26 cellular contexts compared by ENCODE assay signal in genomic region chr2:13195270-13195669, GRCh38.
"Had no signal": no experiment of that assay in that cellular context is flagged by ENCODE, and none has a peak within 500 bp of the region (broad histone marks: within the 10 kb centered on the region; RNA-seq: fewer than 3 reads in every experiment).

No MANE protein-coding gene starts in this region.

- H3K36me3 Mint-ChIP-seq: naive thymus-derived CD8-positive, alpha-beta T cell; stimulated activated naive B cell treated with anti-CD40 and anti-IgM and Interleukin-4, amounts not matched to agents 10 μg/mL and 1 μg/mL and 100 μg/mL, for 72 hours had no signal

- H3K4me3 Mint-ChIP-seq: naive thymus-derived CD8-positive, alpha-beta T cell; nephron; neural crest cell; stimulated activated naive B cell treated with anti-CD40 and anti-IgM and Interleukin-4, amounts not matched to agents 10 μg/mL and 1 μg/mL and 100 μg/mL, for 72 hours had no signal

- ATAC-seq: left colon; left lung; lower lobe of right lung; naive thymus-derived CD8-positive, alpha-beta T cell; right lobe of liver; stimulated activated naive B cell treated with anti-CD40 and anti-IgM and Interleukin-4, amounts not matched to agents 10 μg/mL and 1 μg/mL and 100 μg/mL, for 72 hours; stimulated activated naive CD8-positive, alpha-beta T cell treated with anti-CD3 and anti-CD28 coated beads, Interleukin-15, Interleukin-2, amounts not matched to agents 100 U/mL and 50 U/mL, for 24 hours had no signal

- H3K27ac Mint-ChIP-seq: naive thymus-derived CD8-positive, alpha-beta T cell; nephron; progenitor cell of endocrine pancreas; stimulated activated naive B cell treated with anti-CD40 and anti-IgM and Interleukin-4, amounts not matched to agents 10 μg/mL and 1 μg/mL and 100 μg/mL, for 72 hours had no signal

- H3K9me3 ChIP-seq: left lung, lower lobe of right lung, right atrium auricular region, right lobe of liver, stomach, testis, thyroid gland, transverse colon, upper lobe of left lung, vagina had no signal

- H3K9me3 Mint-ChIP-seq: naive thymus-derived CD8-positive, alpha-beta T cell; nephron; neural crest cell; stimulated activated naive B cell treated with anti-CD40 and anti-IgM and Interleukin-4, amounts not matched to agents 10 μg/mL and 1 μg/mL and 100 μg/mL, for 72 hours had no signal

- H3K4me1 Mint-ChIP-seq: naive thymus-derived CD8-positive, alpha-beta T cell; nephron; neural crest cell; stimulated activated naive B cell treated with anti-CD40 and anti-IgM and Interleukin-4, amounts not matched to agents 10 μg/mL and 1 μg/mL and 100 μg/mL, for 72 hours had no signal

- H3K27me3 Mint-ChIP-seq: progenitor cell of endocrine pancreas; stimulated activated naive B cell treated with anti-CD40 and anti-IgM and Interleukin-4, amounts not matched to agents 10 μg/mL and 1 μg/mL and 100 μg/mL, for 72 hours had no signal

- H3K27me3 ChIP-seq: hepatocyte, left lung, right atrium auricular region, right lobe of liver, stomach, testis, thyroid gland, transverse colon, upper lobe of left lung, vagina had no signal

- DNase-seq: left colon; left lung; lower lobe of right lung; mammary epithelial cell; mesenchymal stem cell; naive thymus-derived CD8-positive, alpha-beta T cell; nucleus accumbens; right lobe of liver; stimulated activated CD4-positive, alpha-beta T cell treated with anti-CD3 and anti-CD28 coated beads, Interleukin-12 subunit alpha, Interleukin-12 subunit beta, amount 100 ng/mL, for 4 hours; stimulated activated CD4-positive, alpha-beta T cell treated with anti-CD3 and anti-CD28 coated beads, Interleukin-15, amount 100 ng/mL, for 24 hours; stimulated activated CD4-positive, alpha-beta T cell treated with anti-CD3 and anti-CD28 coated beads, Interleukin-2, amount 100 ng/mL, for 24 hours; stimulated activated CD4-positive, alpha-beta T cell treated with anti-CD3 and anti-CD28 coated beads, Interleukin-4, amount 100 ng/mL, for 1 hour; stimulated activated naive B cell treated with anti-CD40 and anti-IgM and Interleukin-4, amounts not matched to agents 10 μg/mL and 1 μg/mL and 100 μg/mL, for 72 hours; stimulated activated naive CD8-positive, alpha-beta T cell treated with anti-CD3 and anti-CD28 coated beads, Interleukin-15, Interleukin-2, amounts not matched to agents 100 U/mL and 50 U/mL, for 24 hours; stomach; testis; thyroid gland; transverse colon; upper lobe of left lung had no signal

- FAIRE-seq: keratinocyte had no signal

- H3K27ac ChIP-seq: hepatocyte, left lung, lower lobe of right lung, right atrium auricular region, right lobe of liver, stomach, testis, thyroid gland, transverse colon, upper lobe of left lung, vagina had no signal

- H3K36me3 ChIP-seq: left lung, lower lobe of right lung, right atrium auricular region, right lobe of liver, stomach, thyroid gland, transverse colon, upper lobe of left lung, vagina had no signal

- H3K4me3 ChIP-seq: hepatocyte, left lung, lower lobe of right lung, right atrium auricular region, right lobe of liver, stomach, testis, thyroid gland, transverse colon, upper lobe of left lung, vagina had no signal

- H3K4me1 ChIP-seq: left lung, lower lobe of right lung, right atrium auricular region, right lobe of liver, stomach, testis, thyroid gland, transverse colon, upper lobe of left lung, vagina had no signal
